28 cellular contexts compared by ENCODE assay signal in the genomic region with DNA sequence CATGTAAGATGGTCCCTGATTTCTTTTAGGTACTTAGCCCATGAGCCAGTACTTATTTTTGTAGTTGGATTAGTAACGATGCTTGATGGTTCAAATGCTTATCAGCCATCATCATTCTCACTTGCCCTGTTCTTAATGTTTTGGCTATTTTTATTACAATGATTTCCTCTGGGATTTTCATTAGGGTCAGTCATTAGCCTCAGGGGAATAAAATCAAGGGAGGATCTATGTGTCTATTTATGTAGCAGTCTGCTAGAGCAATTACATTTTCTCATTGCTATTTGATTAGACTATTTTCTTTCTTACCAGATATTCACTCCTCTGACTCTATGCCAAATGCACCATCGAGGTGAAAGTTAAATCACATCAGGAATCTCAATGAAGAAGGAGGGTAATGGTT. TPM values are rescaled to one million over a fixed set of nuclear protein-coding genes. Genes with fewer than 3 reads are reported as not detected.
"Had no signal": no experiment of that assay in that cellular context is flagged by ENCODE, and none has a peak within 500 bp of the region (broad histone marks: within the 10 kb centered on the region; RNA-seq: fewer than 3 reads in every experiment).

No MANE protein-coding gene starts in this region.

- H3K36me3 Mint-ChIP-seq: activated naive CD4-positive, alpha-beta T cell treated with anti-CD3 and anti-CD28 coated beads, Interleukin-2, amount 50 U/mL, for 72 hours; brain had no signal

- H3K27me3 ChIP-seq: Peyer's patch had no signal

- H3K4me3 Mint-ChIP-seq: activated CD4-positive, alpha-beta memory T cell treated with anti-CD3 and anti-CD28 coated beads for 36 hours; activated CD4-positive, alpha-beta T cell treated with anti-CD3 and anti-CD28 coated beads, Interleukin-2, amount 10 ng/mL, durations not matched to agents 7 days and 5 days; activated naive CD8-positive, alpha-beta T cell treated with anti-CD3 and anti-CD28 coated beads, Interleukin-2, amount 50 U/mL, for 24 hours; activated T-cell treated with anti-CD3 and anti-CD28 coated beads, Interleukin-2, amount 50 U/mL, for 4 hours; brain; T-cell had no signal

- H3K27ac Mint-ChIP-seq: activated CD4-positive, alpha-beta memory T cell treated with anti-CD3 and anti-CD28 coated beads for 36 hours; activated CD4-positive, alpha-beta T cell treated with anti-CD3 and anti-CD28 coated beads, Interleukin-2, amount 10 ng/mL, durations not matched to agents 7 days and 5 days; activated naive CD4-positive, alpha-beta T cell treated with anti-CD3 and anti-CD28 coated beads, Interleukin-2, amount 50 U/mL, for 72 hours; activated naive CD8-positive, alpha-beta T cell treated with anti-CD3 and anti-CD28 coated beads, Interleukin-2, amount 50 U/mL, for 24 hours; brain; T-cell had no signal

- H3K27ac ChIP-seq: KMS-11, Peyer's patch, RWPE1, VCaP had no signal

- H3K27me3 Mint-ChIP-seq: activated CD4-positive, alpha-beta memory T cell treated with anti-CD3 and anti-CD28 coated beads for 36 hours; activated CD4-positive, alpha-beta T cell treated with anti-CD3 and anti-CD28 coated beads, Interleukin-2, amount 10 ng/mL, durations not matched to agents 7 days and 5 days; activated naive CD8-positive, alpha-beta T cell treated with anti-CD3 and anti-CD28 coated beads, Interleukin-2, amount 50 U/mL, for 24 hours; T-cell had no signal

- H3K36me3 ChIP-seq: Peyer's patch had no signal

- DNase-seq: activated CD4-positive, alpha-beta memory T cell treated with anti-CD3 and anti-CD28 coated beads for 36 hours; activated CD4-positive, alpha-beta T cell treated with anti-CD3 and anti-CD28 coated beads, Interleukin-2, amount 10 ng/mL, durations not matched to agents 7 days and 5 days; activated CD4-positive, CD25-positive, alpha-beta regulatory T cell; activated CD8-positive, alpha-beta memory T cell treated with anti-CD3 and anti-CD28 coated beads for 24 hours; activated effector memory CD4-positive, alpha-beta T cell treated with anti-CD3 and anti-CD28 coated beads, Interleukin-2, amount 50 U/mL, for 16 hours; activated naive CD4-positive, alpha-beta T cell treated with Interleukin-2 at 50 U/mL for 16 hours; activated naive CD8-positive, alpha-beta T cell treated with anti-CD3 and anti-CD28 coated beads, Interleukin-2, amount 50 U/mL, for 24 hours; activated T-cell treated with anti-CD3 and anti-CD28 coated beads, Interleukin-2, amount 50 U/mL, for 4 hours; amniotic stem cell; MM.1S; NCI-H1105; NCI-H1436; NCI-H1694 treated with DMSO at 0.1 percent for 48 hours; NCI-H2029 treated with DMSO at 0.1 percent for 48 hours; NCI-H345; NCI-H510A treated with DMSO at 0.1 percent for 48 hours; NCI-H69; Peyer's patch; SHP77 treated with DMSO at 0.1 percent for 48 hours; T-cell; T-helper 2 cell; T1000 had no signal

- H3K4me2 ChIP-seq: KMS-11 had no signal

- H3K9ac ChIP-seq: KMS-11 had no signal

- H3K4me3 ChIP-seq: Peyer's patch had no signal

- H3K4me1 Mint-ChIP-seq: brain had no signal

- ATAC-seq: activated naive CD4-positive, alpha-beta T cell treated with anti-CD3 and anti-CD28 coated beads, Interleukin-2, amount 50 U/mL, for 72 hours; activated naive CD8-positive, alpha-beta T cell treated with anti-CD3 and anti-CD28 coated beads, Interleukin-2, amount 50 U/mL, for 24 hours; activated T-cell treated with anti-CD3 and anti-CD28 coated beads, Interleukin-2, amount 50 U/mL, for 4 hours; T-cell had no signal

- H3K9me3 ChIP-seq: Peyer's patch had no signal

- H3K9me3 Mint-ChIP-seq: activated CD4-positive, alpha-beta memory T cell treated with anti-CD3 and anti-CD28 coated beads for 36 hours; activated CD4-positive, alpha-beta T cell treated with anti-CD3 and anti-CD28 coated beads, Interleukin-2, amount 10 ng/mL, durations not matched to agents 7 days and 5 days; activated naive CD4-positive, alpha-beta T cell treated with anti-CD3 and anti-CD28 coated beads, Interleukin-2, amount 50 U/mL, for 72 hours; activated naive CD8-positive, alpha-beta T cell treated with anti-CD3 and anti-CD28 coated beads, Interleukin-2, amount 50 U/mL, for 24 hours; activated T-cell treated with anti-CD3 and anti-CD28 coated beads, Interleukin-2, amount 50 U/mL, for 4 hours; brain; T-cell had no signal

RNA-seq across cellular contexts. Expression of a gene that starts 46.1 kb away (rescaled TPM):
- total RNA-seq: SK-MEL-5 had no signal
